ENCODE assay signal across 16 cellular contexts in the genomic region with DNA sequence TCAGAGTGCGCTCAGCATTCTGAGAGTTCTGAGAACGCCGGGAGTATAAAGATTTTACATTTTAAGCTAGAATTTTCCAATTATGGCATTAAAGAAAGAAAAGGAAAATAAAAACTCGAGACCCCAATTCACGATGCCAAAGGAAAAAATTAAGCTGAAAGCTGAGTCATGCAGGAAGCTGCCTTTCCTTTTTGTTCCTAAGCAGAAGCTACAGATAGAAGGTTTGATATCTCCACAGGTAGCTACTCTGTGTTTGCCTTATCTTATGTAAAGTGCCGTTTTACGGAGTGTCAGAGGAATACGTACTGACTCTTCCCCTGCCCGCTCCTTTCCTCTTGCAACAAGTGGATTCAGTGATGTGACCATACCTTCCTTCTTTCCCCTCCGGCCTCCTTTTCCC. TPM values are rescaled to one million over a fixed set of nuclear protein-coding genes. Genes with fewer than 3 reads are reported as not detected.
A peak's percentile ranks its signal among the peaks of the same experiment; 100 is the strongest.
DNase-seq lines count a peak whose midpoint lies in the region; ATAC-seq and TF ChIP-seq lines count a peak whose summit lies in the region.
"Had no signal": no experiment of that assay in that cellular context is flagged by ENCODE, and none has a peak within 500 bp of the region (broad histone marks: within the 10 kb centered on the region; RNA-seq: fewer than 3 reads in every experiment).

No MANE protein-coding gene starts in this region.

- H3K4me2 ChIP-seq in mesenchymal stem cell (ENCODE audit: low read length, poor library complexity, severe bottlenecking): no peak overlapping the region
- H3K4me2 ChIP-seq: A549 had no signal

- H3K4me3 ChIP-seq in mesenchymal stem cell (ENCODE audit: insufficient read depth in 1 of 2, low read depth in 1 of 2, low read length in 2 of 2): no peak overlapping the region
- H3K4me3 ChIP-seq in CD8-positive, alpha-beta T cell (ENCODE audit: low read depth, low read length): no peak overlapping the region
- H3K4me3 ChIP-seq: A549 had no signal

- no peaks in the 10 kb centered on the region for H3K9me3 Mint-ChIP-seq in CD8-positive, alpha-beta T cell
- H3K9me3 Mint-ChIP-seq in glutamatergic neuron (ENCODE audit: unreplicated experiment): peaks cover 3% of the 10 kb centered on the region

- no peak overlapping the region for H3K18ac ChIP-seq in mesenchymal stem cell (ENCODE audit: low read depth in 1 of 2, low read length in 2 of 2)

- H2BK5ac ChIP-seq in mesenchymal stem cell (ENCODE audit: low read depth, low read length, poor library complexity, severe bottlenecking): no peak overlapping the region

- no peaks in the 10 kb centered on the region for H3K27me3 ChIP-seq in mesenchymal stem cell (ENCODE audit: control insufficient read depth in 1 of 2, insufficient read depth in 1 of 2, low read length in 2 of 2)
- H3K27me3 ChIP-seq in CD8-positive, alpha-beta T cell (ENCODE audit: insufficient read depth, low read length): no peaks in the 10 kb centered on the region

- H3K23ac ChIP-seq in mesenchymal stem cell (ENCODE audit: low read length in 2 of 2): no peak overlapping the region

- H3K14ac ChIP-seq in mesenchymal stem cell (ENCODE audit: low read length in 2 of 2): no peak overlapping the region

- no peak overlapping the region for H2BK15ac ChIP-seq in mesenchymal stem cell (ENCODE audit: low read depth, poor library complexity, severe bottlenecking)

- POLR2A ChIA-PET in CD8-positive, alpha-beta T cell (lab: Charles Lee): no interaction called here

- H3K36me3 ChIP-seq in mesenchymal stem cell (ENCODE audit: control insufficient read depth in 1 of 2, insufficient read depth in 2 of 2, low read depth in 1 of 2, low read length in 2 of 2): no peaks in the 10 kb centered on the region
- no peaks in the 10 kb centered on the region for H3K36me3 ChIP-seq in CD8-positive, alpha-beta T cell (ENCODE audit: insufficient read depth, low read length)

- no peak overlapping the region for H3K9ac ChIP-seq in mesenchymal stem cell (ENCODE audit: low read length)

- no peak overlapping the region for H4K8ac ChIP-seq in mesenchymal stem cell (ENCODE audit: low read length)

- H3K4me1 ChIP-seq in mesenchymal stem cell (ENCODE audit: control insufficient read depth, insufficient read depth, low read depth, low read length): no peaks in the 10 kb centered on the region
- H3K4me1 ChIP-seq in CD8-positive, alpha-beta T cell (ENCODE audit: insufficient read depth, low read length): no peaks in the 10 kb centered on the region
- H3K4me1 ChIP-seq: A549 had no signal

- no peak for ATAC-seq in CD8-positive, alpha-beta T cell
- ATAC-seq in HG03135 (IDR thresholded peaks at IDR 0.05; ENCODE audit: unreplicated experiment): no peak
- ATAC-seq: A549 had no signal

- H3K27ac ChIP-seq in VCaP (peak overlapping the region; percentile 95), mesenchymal stem cell (ENCODE audit: low read length, poor library complexity, severe bottlenecking) (no peak overlapping the region)
- H3K27ac ChIP-seq in CD8-positive, alpha-beta T cell (ENCODE audit: low read depth, low read length): no peak overlapping the region
- H3K27ac ChIP-seq: A549 had no signal

- no peaks in the 10 kb centered on the region for H3K36me3 Mint-ChIP-seq in CD8-positive, alpha-beta T cell
- H3K36me3 Mint-ChIP-seq in glutamatergic neuron (ENCODE audit: unreplicated experiment): peaks cover 4% of the 10 kb centered on the region
- H3K36me3 Mint-ChIP-seq: CD14-positive monocyte; CD8-positive, alpha-beta memory T cell had no signal

- DNase-seq in dermis microvascular lymphatic vessel endothelial cell (ENCODE audit: low read depth in 2 of 2) (peak; percentile 25 to 39), mesenchymal stem cell (no peak), glutamatergic neuron (no peak)
- no peak for DNase-seq in CD8-positive, alpha-beta T cell
- DNase-seq: Caco-2; CD8-positive, alpha-beta memory T cell; DND-41; GDM1; GOT3; HCEC 1CT; IMR-90; KBM-7 had no signal

- H3K4me1 Mint-ChIP-seq in CD8-positive, alpha-beta T cell (ENCODE audit: low read depth): no peaks in the 10 kb centered on the region
- H3K4me1 Mint-ChIP-seq in glutamatergic neuron (ENCODE audit: low read depth, unreplicated experiment): peaks cover 2% of the 10 kb centered on the region
- H3K4me1 Mint-ChIP-seq: CD14-positive monocyte; CD8-positive, alpha-beta memory T cell had no signal

- no peak overlapping the region for H3K4ac ChIP-seq in mesenchymal stem cell (ENCODE audit: low read depth in 1 of 2, low read length in 2 of 2)

- H2BK12ac ChIP-seq in mesenchymal stem cell (ENCODE audit: low read length in 2 of 2): no peak overlapping the region

- H3K27me3 Mint-ChIP-seq in CD8-positive, alpha-beta T cell (ENCODE audit: low read depth): peaks cover 4% of the 10 kb centered on the region
- H3K27me3 Mint-ChIP-seq in glutamatergic neuron (ENCODE audit: unreplicated experiment): peaks cover 3% of the 10 kb centered on the region
- H3K27me3 Mint-ChIP-seq: CD8-positive, alpha-beta memory T cell had no signal

- no peak overlapping the region for H3K27ac Mint-ChIP-seq in CD8-positive, alpha-beta T cell
- H3K27ac Mint-ChIP-seq in glutamatergic neuron (ENCODE audit: unreplicated experiment): no peak overlapping the region
- H3K27ac Mint-ChIP-seq: CD14-positive monocyte; CD8-positive, alpha-beta memory T cell had no signal

- CTCF ChIA-PET in CD8-positive, alpha-beta T cell (lab: Charles Lee): no interaction called here

- H3K79me1 ChIP-seq in mesenchymal stem cell (replicated peaks; ENCODE audit: low read length, poor library complexity, severe bottlenecking): no peaks in the 10 kb centered on the region

- H3K9me3 ChIP-seq in mesenchymal stem cell (ENCODE audit: control insufficient read depth, low read length): no peaks in the 10 kb centered on the region
- no peaks in the 10 kb centered on the region for H3K9me3 ChIP-seq in CD8-positive, alpha-beta T cell (ENCODE audit: low read length)
- H3K9me3 ChIP-seq: A549, Caco-2 had no signal

- H3K4me3 Mint-ChIP-seq in CD8-positive, alpha-beta T cell: no peak overlapping the region
- H3K4me3 Mint-ChIP-seq in glutamatergic neuron (ENCODE audit: unreplicated experiment): no peak overlapping the region
- H3K4me3 Mint-ChIP-seq: CD14-positive monocyte; CD8-positive, alpha-beta memory T cell had no signal

- TF ChIP-seq CTCF in VCaP (conservative IDR thresholded peaks at IDR 0.05): no peak
- no peak for TF ChIP-seq CTCF in CD8-positive, alpha-beta T cell (IDR thresholded peaks at IDR 0.05)
- TF ChIP-seq CTCF in glutamatergic neuron (IDR thresholded peaks at IDR 0.05; ENCODE audit: partially characterized antibody, unreplicated experiment): no peak

- intact Hi-C loops in CD8-positive, alpha-beta T cell (cut with DNase I, micrococcal nuclease): no loop called here

- H2BK120ac ChIP-seq in mesenchymal stem cell (ENCODE audit: low read depth, low read length): no peak overlapping the region

- no peak overlapping the region for H2AK5ac ChIP-seq in mesenchymal stem cell (ENCODE audit: low read length, severe bottlenecking)

- 76% methylated on average over 8 of the region's 10 CpGs for WGBS in mesenchymal stem cell

- H2AFZ ChIP-seq in mesenchymal stem cell (ENCODE audit: low read depth, low read length): peak overlapping the region; percentile 49

- H4K91ac ChIP-seq in mesenchymal stem cell (ENCODE audit: low read length): no peak overlapping the region

RNA-seq across cellular contexts. Expression of gene SORBS2, which starts 10.8 kb away (rescaled TPM):
- total RNA-seq in dermis microvascular lymphatic vessel endothelial cell (86.1 and 148 TPM in 2 replicates), glutamatergic neuron (ENCODE audit: unreplicated experiment) (95.5 TPM)
- 3.0 TPM for polyA plus RNA-seq in mesenchymal stem cell (2013, experiment 1 of 2)
- polyA plus RNA-seq in mesenchymal stem cell (2013, experiment 2 of 2): 4.4 TPM
- total RNA-seq in CD8-positive, alpha-beta T cell: under 1 TPM in 1 of 2 experiments, not detected in 1; 0.08 TPM
- total RNA-seq: CD8-positive, alpha-beta memory T cell had no signal
- polyA plus RNA-seq: CD14-positive monocyte; CD8-positive, alpha-beta memory T cell; IMR-90 had no signal

Comparison
In these comparisons a context has a peak if more than half of its experiments do, and no peak if none do; other contexts are left out.
1. DNase-seq: peak in dermis microvascular lymphatic vessel endothelial cell (2 of 2); none in mesenchymal stem cell (single experiment), CD8-positive, alpha-beta T cell (0 of 7) and glutamatergic neuron (single experiment).
2. RNA of gene SORBS2, which starts 10.8 kb away (total RNA-seq): 95.5 TPM in glutamatergic neuron (single experiment) and 86.1 to 148 TPM in dermis microvascular lymphatic vessel endothelial cell; 0.08 TPM in CD8-positive, alpha-beta T cell; every median in the first group is over 10 times any median in the second.